Comparison of ENCODE assay signal across 27 cellular contexts in genomic region chr3:47134311-47134710, GRCh38.
"Had no signal": no experiment of that assay in that cellular context is flagged by ENCODE, and none has a peak within 500 bp of the region (broad histone marks: within the 10 kb centered on the region; RNA-seq: fewer than 3 reads in every experiment).

No MANE protein-coding gene starts in this region.

- H3K36me3 ChIP-seq: ascending aorta, gastrocnemius medialis, right lobe of liver, stomach, thyroid gland, upper lobe of left lung, vagina, WERI-Rb-1 had no signal

- H3K9me3 ChIP-seq: ascending aorta, gastrocnemius medialis, right lobe of liver, stomach, thyroid gland, upper lobe of left lung, vagina had no signal

- H3K27ac ChIP-seq: ascending aorta, gastrocnemius medialis, hepatocyte, right lobe of liver, skin epidermis, stomach, thyroid gland, upper lobe of left lung, vagina, WERI-Rb-1 had no signal

- H3K9me3 Mint-ChIP-seq: activated CD4-positive, alpha-beta memory T cell treated with anti-CD3 and anti-CD28 coated beads, Interleukin-2, amount 10 ng/mL, durations not matched to agents 7 days and 5 days; activated CD4-positive, alpha-beta T cell treated with anti-CD3 and anti-CD28 coated beads, Interleukin-2, amount 10 ng/mL, durations not matched to agents 24 days and 14 days; activated T-cell treated with anti-CD3 and anti-CD28 coated beads, Interleukin-2, amount 50 U/mL, for 24 hours; activated T-helper 17 cell treated with anti-CD3 and anti-CD28 coated beads, Interleukin-2, amount 50 U/mL, for 72 hours; effector memory CD8-positive, alpha-beta T cell had no signal

- H3K4me3 Mint-ChIP-seq: activated CD4-positive, alpha-beta memory T cell treated with anti-CD3 and anti-CD28 coated beads, Interleukin-2, amount 10 ng/mL, durations not matched to agents 7 days and 5 days; activated CD4-positive, alpha-beta T cell treated with anti-CD3 and anti-CD28 coated beads, Interleukin-2, amount 10 ng/mL, durations not matched to agents 24 days and 14 days; activated naive CD8-positive, alpha-beta T cell treated with anti-CD3 and anti-CD28 coated beads, Interleukin-2, amount 10 ng/mL, durations not matched to agents 7 days and 5 days; activated T-cell treated with anti-CD3 and anti-CD28 coated beads, Interleukin-2, amount 50 U/mL, for 24 hours; activated T-helper 17 cell treated with anti-CD3 and anti-CD28 coated beads, Interleukin-2, amount 50 U/mL, for 72 hours; brain; effector memory CD8-positive, alpha-beta T cell had no signal

- H3K27ac Mint-ChIP-seq: activated CD4-positive, alpha-beta memory T cell treated with anti-CD3 and anti-CD28 coated beads, Interleukin-2, amount 10 ng/mL, durations not matched to agents 7 days and 5 days; activated CD4-positive, alpha-beta T cell treated with anti-CD3 and anti-CD28 coated beads, Interleukin-2, amount 10 ng/mL, durations not matched to agents 24 days and 14 days; activated naive CD8-positive, alpha-beta T cell treated with anti-CD3 and anti-CD28 coated beads, Interleukin-2, amount 10 ng/mL, durations not matched to agents 7 days and 5 days; activated T-helper 17 cell treated with anti-CD3 and anti-CD28 coated beads, Interleukin-2, amount 50 U/mL, for 72 hours had no signal

- DNase-seq: activated CD4-positive, alpha-beta memory T cell treated with anti-CD3 and anti-CD28 coated beads, Interleukin-2, amount 10 ng/mL, durations not matched to agents 7 days and 5 days; activated CD4-positive, alpha-beta T cell treated with anti-CD3 and anti-CD28 coated beads, Interleukin-2, amount 10 ng/mL, durations not matched to agents 24 days and 14 days; activated CD4-positive, CD25-positive, alpha-beta regulatory T cell treated with anti-CD3 and anti-CD28 coated beads, Interleukin-2, amount 50 U/mL, for 72 hours; activated CD8-positive, alpha-beta memory T cell treated with anti-CD3 and anti-CD28 coated beads, Interleukin-2, amount 50 U/mL, for 48 hours; activated naive CD8-positive, alpha-beta T cell treated with anti-CD3 and anti-CD28 coated beads, Interleukin-2, amount 10 ng/mL, durations not matched to agents 7 days and 5 days; activated T-cell treated with anti-CD3 and anti-CD28 coated beads, Interleukin-2, amount 50 U/mL, for 24 hours; caudate nucleus; cortex of kidney; effector memory CD8-positive, alpha-beta T cell; gastrocnemius medialis; islet precursor cell; mammary epithelial cell; posterior cingulate gyrus; right lobe of liver; stimulated activated CD4-positive, alpha-beta T cell treated with anti-CD3 and anti-CD28 coated beads, Interleukin-12 subunit alpha, Interleukin-12 subunit beta, amount 100 ng/mL, for 4 hours; stimulated activated CD4-positive, alpha-beta T cell treated with anti-CD3 and anti-CD28 coated beads, Interleukin-4, amount 100 ng/mL, for 1 hour; stomach; T-helper 9 cell; upper lobe of left lung; WERI-Rb-1 had no signal

- H3K27me3 Mint-ChIP-seq: activated CD4-positive, alpha-beta memory T cell treated with anti-CD3 and anti-CD28 coated beads, Interleukin-2, amount 10 ng/mL, durations not matched to agents 7 days and 5 days; activated CD4-positive, alpha-beta T cell treated with anti-CD3 and anti-CD28 coated beads, Interleukin-2, amount 10 ng/mL, durations not matched to agents 24 days and 14 days; activated naive CD8-positive, alpha-beta T cell treated with anti-CD3 and anti-CD28 coated beads, Interleukin-2, amount 10 ng/mL, durations not matched to agents 7 days and 5 days; activated T-cell treated with anti-CD3 and anti-CD28 coated beads, Interleukin-2, amount 50 U/mL, for 24 hours; activated T-helper 17 cell treated with anti-CD3 and anti-CD28 coated beads, Interleukin-2, amount 50 U/mL, for 72 hours; brain; effector memory CD8-positive, alpha-beta T cell had no signal

- ATAC-seq: activated T-helper 17 cell treated with anti-CD3 and anti-CD28 coated beads, Interleukin-2, amount 50 U/mL, for 72 hours; effector memory CD8-positive, alpha-beta T cell; gastrocnemius medialis had no signal

- H3K4me3 ChIP-seq: ascending aorta, gastrocnemius medialis, hepatocyte, right lobe of liver, skin epidermis, stomach, thyroid gland, upper lobe of left lung, vagina had no signal
